In the genomic region with DNA sequence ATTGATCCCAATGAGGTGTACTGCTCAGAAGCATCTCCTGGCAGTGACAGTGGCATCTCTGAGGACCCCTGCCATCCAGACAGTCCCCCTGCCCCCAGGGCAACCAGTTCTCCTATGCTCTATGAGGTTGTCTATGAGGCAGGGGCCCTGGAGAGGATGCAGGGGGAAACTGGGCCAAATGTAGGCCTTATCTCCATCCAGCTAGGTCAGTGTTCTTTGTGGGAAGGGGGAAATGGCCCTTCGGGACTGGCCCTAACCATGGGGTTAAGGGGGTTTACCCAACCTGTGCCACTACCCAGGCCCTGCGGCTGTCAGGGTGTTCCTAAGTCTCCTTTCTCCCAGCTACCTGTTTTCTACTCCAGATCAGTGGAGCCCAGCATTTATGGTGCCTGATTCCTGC, we compare ENCODE assay signal across 14 cellular contexts. TPM values are rescaled to one million over a fixed set of nuclear protein-coding genes. Genes with fewer than 3 reads are reported as not detected.
A peak's percentile ranks its signal among the peaks of the same experiment; 100 is the strongest.
DNase-seq lines count a peak whose midpoint lies in the region; ATAC-seq and TF ChIP-seq lines count a peak whose summit lies in the region.
"Had no signal": no experiment of that assay in that cellular context is flagged by ENCODE, and none has a peak within 500 bp of the region (broad histone marks: within the 10 kb centered on the region; RNA-seq: fewer than 3 reads in every experiment).

No MANE protein-coding gene starts in this region.

- H3K36me3 ChIP-seq in DND-41 (ENCODE audit: insufficient read depth, low read length) (peaks cover 9% of the 10 kb centered on the region), OCI-LY7 (ENCODE audit: insufficient read depth, low read length) (peaks cover 25% of the 10 kb centered on the region)
- peaks cover 8% of the 10 kb centered on the region for H3K36me3 ChIP-seq in effector memory CD4-positive, alpha-beta T cell (ENCODE audit: control insufficient read depth, insufficient read depth, low read length)

- H3K4me3 ChIP-seq in DND-41 (ENCODE audit: low read depth in 1 of 2, low read length in 2 of 2) (peak overlapping the region in 1 of 2 experiments; percentile 81; a peak in 1 of 4 replicates), OCI-LY7 (ENCODE audit: low read depth, low read length, poor library complexity, severe bottlenecking) (peak overlapping the region; percentile 78)
- no peak overlapping the region for H3K4me3 ChIP-seq in effector memory CD4-positive, alpha-beta T cell (ENCODE audit: insufficient read depth, low read depth, low read length, poor library complexity, severe bottlenecking)

- H2AFZ ChIP-seq in DND-41 (ENCODE audit: low read depth, low read length) (no peak overlapping the region), OCI-LY7 (ENCODE audit: low read length) (0 out of 2 replicates have a peak overlapping the region, but pooled peaks have one; percentile 77)

- no peak for TF ChIP-seq CTCF in DND-41 (IDR thresholded peaks at IDR 0.05; ENCODE audit: borderline replicate concordance, extremely low read depth, low read length, poor library complexity, severe bottlenecking)
- TF ChIP-seq CTCF in OCI-LY7 (conservative IDR thresholded peaks at IDR 0.05; ENCODE audit: low read length), result no peak

- H4K20me1 ChIP-seq in DND-41 (ENCODE audit: insufficient read depth, low read length) (no peaks in the 10 kb centered on the region), OCI-LY7 (ENCODE audit: insufficient read depth, low read length) (no peaks in the 10 kb centered on the region)

- H3K4me1 ChIP-seq in DND-41 (ENCODE audit: insufficient read depth, low read length) (peaks cover 61% of the 10 kb centered on the region), OCI-LY7 (ENCODE audit: insufficient read depth, low read length, poor library complexity, severe bottlenecking) (peaks cover 38% of the 10 kb centered on the region)
- H3K4me1 ChIP-seq in effector memory CD4-positive, alpha-beta T cell (ENCODE audit: control insufficient read depth, insufficient read depth, low read length, poor library complexity, severe bottlenecking), result peaks cover 22% of the 10 kb centered on the region

- H3K79me2 ChIP-seq in DND-41 (ENCODE audit: insufficient read depth, low read length), result peaks cover 41% of the 10 kb centered on the region
- H3K79me2 ChIP-seq in OCI-LY7 (ENCODE audit: insufficient read depth, low read depth, low read length), result peaks cover 34% of the 10 kb centered on the region; the same call in 1 of the 2 replicates

- intact Hi-C loops in OCI-LY7 (cut with micrococcal nuclease; ENCODE audit: unreplicated experiment) (no loop called here), posterior vena cava (cut with DNase I) (no loop called here)

- H3K4me2 ChIP-seq in DND-41 (ENCODE audit: insufficient read depth, low read length), result peak overlapping the region; percentile 93
- H3K4me2 ChIP-seq in OCI-LY7 (ENCODE audit: low read length), result peak overlapping the region; percentile 100

- ATAC-seq in DND-41 (ENCODE audit: insufficient read depth, low read depth) (no peak), HG03439 (IDR thresholded peaks at IDR 0.05; ENCODE audit: unreplicated experiment) (no peak), GM19023 (IDR thresholded peaks at IDR 0.05; ENCODE audit: unreplicated experiment) (no peak)
- ATAC-seq: esophagus mucosa had no signal

- no peaks in the 10 kb centered on the region for H3K9me2 ChIP-seq in OCI-LY7 (ENCODE audit: insufficient read depth, low read length)

- peak overlapping the region; percentile 69 for H3K9ac ChIP-seq in DND-41 (ENCODE audit: low read depth, low read length)

- BruUV-seq in OCI-LY7 (replicated peaks; lab: Mats Ljungman, UMichigan), result no TSS peak

- H3K27me3 ChIP-seq in DND-41 (ENCODE audit: insufficient read depth, low read length, poor library complexity), result no peaks in the 10 kb centered on the region
- no peaks in the 10 kb centered on the region for H3K27me3 ChIP-seq in effector memory CD4-positive, alpha-beta T cell (replicated peaks; ENCODE audit: control insufficient read depth, insufficient read depth, low read length, poor library complexity, severe bottlenecking)
- H3K27me3 ChIP-seq: tibial nerve had no signal

- no peaks in the 10 kb centered on the region for H3K9me3 ChIP-seq in DND-41 (ENCODE audit: insufficient read depth, low read length, severe bottlenecking)
- no peaks in the 10 kb centered on the region for H3K9me3 ChIP-seq in OCI-LY7 (ENCODE audit: low read length)
- H3K9me3 ChIP-seq in effector memory CD4-positive, alpha-beta T cell (ENCODE audit: control insufficient read depth, low read length), result no peaks in the 10 kb centered on the region
- H3K9me3 ChIP-seq: tibial nerve had no signal

- CTCF ChIA-PET in OCI-LY7 (lab: Charles Lee; ENCODE audit: unreplicated experiment), result no interaction called here

- DNase-seq in DND-41 (no peak), OCI-LY7 (ENCODE audit: low spot score) (no peak), posterior vena cava (ENCODE audit: low spot score) (peak; percentile 35), LoVo (ENCODE audit: low spot score) (no peak), caudate nucleus (lab: John Stamatoyannopoulos, UW) (no peak)
- no peak for DNase-seq in effector memory CD4-positive, alpha-beta T cell
- DNase-seq: NCI-H510A treated with DMSO at 0.1 percent for 48 hours; occipital lobe; SHP77 treated with DMSO at 0.1 percent for 48 hours; stimulated activated CD4-positive, alpha-beta T cell treated with anti-CD3 and anti-CD28 coated beads, Interleukin-4, amount 100 ng/mL, for 4 hours had no signal

- H3K27ac ChIP-seq in DND-41 (ENCODE audit: low read length) (no peak overlapping the region), OCI-LY7 (ENCODE audit: low read depth, low read length, poor library complexity, severe bottlenecking) (peak overlapping the region; percentile 89), caudate nucleus (ENCODE audit: low read depth, low read length) (no peak overlapping the region)
- H3K27ac ChIP-seq in effector memory CD4-positive, alpha-beta T cell (ENCODE audit: insufficient read depth, low read length, poor library complexity, severe bottlenecking), result peak overlapping the region; percentile 26

- POLR2A ChIA-PET in OCI-LY7 (lab: Charles Lee), result interaction anchor here (0.9 to 4.7 kb wide), 3 partner anchors 8 to 189 kb away, joined by 4 to 54 read pairs (median 19); a partner anchor contains a TSS

RNA-seq across cellular contexts. Expression of a gene that starts 1.3 kb away (rescaled TPM):
- total RNA-seq in OCI-LY7 (2014; rRNA removed; shearing (Covaris generic)), result 17.0 and 17.4 TPM in 2 replicates
- total RNA-seq in OCI-LY7 (2022) (28.2 and 32.0 TPM in 2 replicates), posterior vena cava (1 to 10 TPM; 3.2 to 5.3 TPM)

RNA-seq across cellular contexts. Expression of a gene that starts 5.6 kb away (rescaled TPM):
- total RNA-seq in OCI-LY7 (2014; rRNA removed; shearing (Covaris generic)), result 44.2 and 45.5 TPM in 2 replicates
- total RNA-seq in OCI-LY7 (2022) (32.7 and 41.6 TPM in 2 replicates), posterior vena cava (10 to 100 TPM; 76.5 to 79.5 TPM)

RNA-seq across cellular contexts. Expression of a gene that starts 8.5 kb away (rescaled TPM):
- total RNA-seq in OCI-LY7 (2014; rRNA removed; shearing (Covaris generic)), result 169 and 178 TPM in 2 replicates
- total RNA-seq in OCI-LY7 (2022), result 107 and 124 TPM in 2 replicates
- total RNA-seq in posterior vena cava, result 10 to 100 TPM; 77.5 to 78.2 TPM

RNA-seq across cellular contexts. Expression of a gene that starts 10.6 kb away (rescaled TPM):
- 15.6 and 29.1 TPM in 2 replicates for total RNA-seq in OCI-LY7 (2014; rRNA removed; shearing (Covaris generic))
- total RNA-seq in OCI-LY7 (2022), result 65.6 and 67.9 TPM in 2 replicates
- 10 to 100 TPM; 26.6 to 31.0 TPM for total RNA-seq in posterior vena cava

RNA-seq across cellular contexts. Expression of a gene that starts 17.2 kb away (rescaled TPM):
- total RNA-seq in OCI-LY7 (2014; rRNA removed; shearing (Covaris generic)), result 0.16 and 0.72 TPM in 2 replicates
- 0.89 and 1.3 TPM in 2 replicates for total RNA-seq in OCI-LY7 (2022)
- 100 to 1,000 TPM; 144 to 149 TPM for total RNA-seq in posterior vena cava

Comparison
In these comparisons a context has a peak if more than half of its experiments do, and no peak if none do; other contexts are left out.
1. H3K27ac ChIP-seq: peak in OCI-LY7 (single experiment) and effector memory CD4-positive, alpha-beta T cell (single experiment); none in DND-41 (single experiment) and caudate nucleus (single experiment).